Comparison of ENCODE assay signal across 22 cellular contexts in genomic region chr14:33934938-33935337, GRCh38. TPM values are rescaled to one million over a fixed set of nuclear protein-coding genes. Genes with fewer than 3 reads are reported as not detected.
DNase-seq lines count a peak whose midpoint lies in the region; ATAC-seq, FAIRE-seq and TF ChIP-seq lines count a peak whose summit lies in the region.
"Had no signal": no experiment of that assay in that cellular context is flagged by ENCODE, and none has a peak within 500 bp of the region (broad histone marks: within the 10 kb centered on the region; RNA-seq: fewer than 3 reads in every experiment).

No MANE protein-coding gene starts in this region.

- in situ Hi-C loops in GM12878 (cut with MboI): no loop called here

- no peak overlapping the region for H3K14ac ChIP-seq in H1 (ENCODE audit: insufficient read length)

- H3K79me2 ChIP-seq in GM12878 (ENCODE audit: control insufficient read depth, insufficient read depth, low read length): peaks cover 2% of the 10 kb centered on the region; the same call in 1 of the 2 replicates
- peaks cover 0 to 81% of the 10 kb centered on the region in 2 experiments; a peak in 3 of 4 replicates for H3K79me2 ChIP-seq in H1 (ENCODE audit: control insufficient read depth in 1 of 2, insufficient read depth in 2 of 2, low read length in 2 of 2)

- H3K18ac ChIP-seq in H1 (ENCODE audit: extremely low read depth, low read length): 0 out of 2 replicates have a peak overlapping the region, but pooled peaks have one; percentile 19

- H3K36me3 ChIP-seq in left ventricle myocardium inferior: peaks cover 8% of the 10 kb centered on the region
- H3K36me3 ChIP-seq in GM12878 (ENCODE audit: control insufficient read depth in 2 of 2, insufficient read depth in 2 of 2, low read length in 1 of 2): no peaks in the 10 kb centered on the region
- H3K36me3 ChIP-seq in H1 (ENCODE audit: control insufficient read depth in 2 of 4, insufficient read depth in 4 of 4, low read length in 3 of 4): peaks cover 0 to 5% (median 0%) of the 10 kb centered on the region in 4 experiments; a peak in 2 of 8 replicates
- H3K36me3 ChIP-seq: BLaER1 had no signal

- TF ChIP-seq CTCF in left ventricle myocardium inferior (IDR thresholded peaks at IDR 0.05; ENCODE audit: borderline replicate concordance) (no peak), GM12878 (IDR thresholded peaks at IDR 0.05 in 2 of 3, conservative IDR thresholded peaks at IDR 0.05 in 1 of 3; ENCODE audit: control insufficient read depth in 2 of 3, extremely low read depth in 1 of 3, insufficient read depth in 1 of 3, low read depth in 3 of 3, low read length in 3 of 3) (no peak), H1 (IDR thresholded peaks at IDR 0.05; ENCODE audit: control extremely low read depth in 1 of 3, insufficient read depth in 1 of 3, low read depth in 1 of 3, low read length in 3 of 3) (no peak)

- POLR2A ChIA-PET in GM12878 (lab: Charles Lee): interaction anchor here (1.0 to 3.5 kb wide), 3 partner anchors 10 to 78 kb away, joined by 3 to 13 read pairs (median 3); no protein-coding TSS in a partner anchor
- POLR2A ChIA-PET in H1 (lab: Charles Lee; ENCODE audit: partially characterized antibody): interaction anchor here (1.4 to 6.5 kb wide), 3 partner anchors 11 to 125 kb away, joined by 3 to 54 read pairs (median 5); partner anchors contain the start of gene EGLN3

- H3K27me3 ChIP-seq in left ventricle myocardium inferior (ENCODE audit: low read depth) (no peaks in the 10 kb centered on the region), GM12878 (replicated peaks in 1 of 2; ENCODE audit: control insufficient read depth in 2 of 2, insufficient read depth in 2 of 2, low read length in 1 of 2) (no peaks in the 10 kb centered on the region), H1 (replicated peaks in 1 of 4; ENCODE audit: control insufficient read depth in 3 of 4, extremely low read depth in 1 of 4, insufficient read depth in 3 of 4, low read length in 3 of 4) (no peaks in the 10 kb centered on the region)
- H3K27me3 ChIP-seq: BLaER1 had no signal

- FAIRE-seq in GM12878 (lab: Jason Lieb, UNC) (no peak), H1 (lab: Jason Lieb, UNC) (no peak)
- FAIRE-seq: A204.1, G401.6, GM19239, H54 had no signal

- no peak overlapping the region for H3K4me3 ChIP-seq in left ventricle myocardium inferior
- no peak overlapping the region for H3K4me3 ChIP-seq in GM12878
- H3K4me3 ChIP-seq in H1 (ENCODE audit: extremely low read depth in 1 of 4, insufficient read depth in 2 of 4, low read depth in 3 of 4, low read length in 4 of 4): no peak overlapping the region
- H3K4me3 ChIP-seq: BLaER1, GM23248, HAP-1 had no signal

- no peak overlapping the region for H2AFZ ChIP-seq in GM12878 (ENCODE audit: control insufficient read depth, low read depth, low read length)
- H2AFZ ChIP-seq in H1 (ENCODE audit: low read length): no peak overlapping the region
- H2AFZ ChIP-seq: GM23248 had no signal

- peak overlapping the region; percentile 95; the same call in 1 of the 2 replicates for H2BK15ac ChIP-seq in H1 (ENCODE audit: low read length)

- no peak overlapping the region for H3K56ac ChIP-seq in H1 (replicated peaks; ENCODE audit: insufficient read length, low read depth, low read length)

- H3K23me2 ChIP-seq in H1 (ENCODE audit: low read depth, low read length): no peaks in the 10 kb centered on the region

- SMC1A ChIA-PET in GM12878 (lab: Charles Lee; ENCODE audit: uncharacterized antibody, unreplicated experiment): interaction anchor here (0.6 to 6.2 kb wide), 18 partner anchors 9 to 385 kb away, joined by 3 to 47 read pairs (median 3); no protein-coding TSS in a partner anchor

- no peak overlapping the region for H3K23ac ChIP-seq in H1 (ENCODE audit: insufficient read length)

- no peak overlapping the region for H2BK12ac ChIP-seq in H1 (ENCODE audit: low read depth, low read length)

- DNase-seq in left ventricle myocardium inferior: no peak
- no peak for DNase-seq in Right ventricle myocardium superior
- no peak for DNase-seq in GM12878 (ENCODE audit: low read depth, low spot score)
- no peak for DNase-seq in H1 (ENCODE audit: low read depth in 1 of 2, low spot score in 2 of 2)
- DNase-seq in NCI-H2171 (lab: John Stamatoyannopoulos, UW): no peak
- no peak for DNase-seq in NCI-H1417 treated with DMSO at 0.1 percent for 48 hours (lab: John Stamatoyannopoulos, UW)
- DNase-seq in NCI-H1048 (lab: John Stamatoyannopoulos, UW): no peak
- DNase-seq: Caco-2; CD4-positive, CD25-positive, alpha-beta regulatory T cell; CD8-positive, alpha-beta T cell; DMS153; DND-41; GM23248; HFFc6 had no signal

- H4K91ac ChIP-seq in H1 (replicated peaks; ENCODE audit: insufficient read length, low read length): no peak overlapping the region

- H3K27ac ChIP-seq in left ventricle myocardium inferior (replicated peaks) (peak overlapping the region; percentile 65), GM12878 (ENCODE audit: control insufficient read depth, insufficient read depth) (no peak overlapping the region), H1 (ENCODE audit: low read depth, low read length) (no peak overlapping the region)
- H3K27ac ChIP-seq: 22Rv1, BLaER1, C4-2B, GM23248 had no signal

- TF ChIP-seq POLR2A in GM12878 (IDR thresholded peaks at IDR 0.05; ENCODE audit: low read depth, low read length): no peak
- no peak for TF ChIP-seq POLR2A in H1 (IDR thresholded peaks at IDR 0.05; ENCODE audit: control extremely low read depth in 1 of 2, low read depth in 2 of 2, low read length in 2 of 2)

- H3K4me1 ChIP-seq in left ventricle myocardium inferior: peaks cover 89% of the 10 kb centered on the region
- H3K4me1 ChIP-seq in GM12878 (ENCODE audit: control insufficient read depth, insufficient read depth, low read length): no peaks in the 10 kb centered on the region
- H3K4me1 ChIP-seq in H1 (replicated peaks in 1 of 4; ENCODE audit: control insufficient read depth in 3 of 4, insufficient read depth in 4 of 4, low read length in 3 of 4): peaks cover 25 to 54% (median 36%) of the 10 kb centered on the region in 4 experiments
- H3K4me1 ChIP-seq: BLaER1 had no signal

- H3K79me1 ChIP-seq in H1 (ENCODE audit: low read depth, low read length): peaks cover 5% of the 10 kb centered on the region; the same call in 1 of the 2 replicates

- no peak overlapping the region for H3K9ac ChIP-seq in GM12878 (ENCODE audit: control insufficient read depth, insufficient read depth, low read length)
- H3K9ac ChIP-seq in H1 (replicated peaks in 1 of 4; ENCODE audit: extremely low read depth in 1 of 4, low read depth in 3 of 4, low read length in 3 of 4): no peak overlapping the region
- H3K9ac ChIP-seq: BLaER1, GM23248 had no signal

- no peak overlapping the region for H4K8ac ChIP-seq in H1 (ENCODE audit: extremely low read depth, insufficient read depth, low read length)

- H2AK5ac ChIP-seq in H1 (ENCODE audit: low read depth, low read length): no peak overlapping the region

- H3K4ac ChIP-seq in H1 (replicated peaks; ENCODE audit: insufficient read length, low read depth, low read length): no peak overlapping the region

- no peak overlapping the region for H2BK5ac ChIP-seq in H1 (ENCODE audit: low read depth, low read length)

- TF ChIP-seq RAD21 in GM12878 (IDR thresholded peaks at IDR 0.05; ENCODE audit: insufficient read depth, low read depth, low read length): no peak
- no peak for TF ChIP-seq RAD21 in H1 (IDR thresholded peaks at IDR 0.05 in 1 of 2, conservative IDR thresholded peaks at IDR 0.05 in 1 of 2; ENCODE audit: low read depth in 2 of 2, low read length in 2 of 2)

- H4K20me1 ChIP-seq in GM12878 (ENCODE audit: control insufficient read depth, insufficient read depth): no peaks in the 10 kb centered on the region
- peaks cover 0 to 5% of the 10 kb centered on the region in 2 experiments for H4K20me1 ChIP-seq in H1 (replicated peaks in 1 of 2; ENCODE audit: control insufficient read depth in 1 of 2, insufficient read depth in 2 of 2, low read length in 2 of 2)
- H4K20me1 ChIP-seq: BLaER1 had no signal

- CTCF ChIA-PET in GM12878 (lab: Yijun Ruan, JAX): interaction anchor here (0.7 to 6.5 kb wide), 8 partner anchors 9 to 164 kb away, joined by 3 to 45 read pairs (median 5); no protein-coding TSS in a partner anchor
- CTCF ChIA-PET in H1 (lab: Charles Lee; ENCODE audit: partially characterized antibody): interaction anchor here (0.8 to 2.0 kb wide), 7 partner anchors 13 to 397 kb away, joined by 3 to 12 read pairs (median 3); no protein-coding TSS in a partner anchor

- H4K5ac ChIP-seq in H1 (ENCODE audit: insufficient read length, low read depth, low read length): peak overlapping the region; percentile 25

- TF ChIP-seq EP300 in GM12878 (IDR thresholded peaks at IDR 0.05; ENCODE audit: borderline replicate concordance in 1 of 2, control insufficient read depth in 1 of 2, low read depth in 2 of 2, low read length in 2 of 2) (no peak), H1 (IDR thresholded peaks at IDR 0.05; ENCODE audit: borderline replicate concordance in 1 of 2, low read depth in 2 of 2, low read length in 2 of 2) (no peak)

- 31% methylated on average over 5 of the region's 5 CpGs for WGBS in GM12878 (ENCODE audit: insufficient coverage, insufficient replicate concordance, low lambda C conversion rate, missing lambda C conversion rate)
- whole genome bisulfite sequencing in H1 (ENCODE audit: extremely low coverage in 1 of 2, insufficient coverage in 1 of 2, insufficient read length in 1 of 2, insufficient replicate concordance in 2 of 2, low coverage in 1 of 2, low lambda C conversion rate in 2 of 2, missing lambda C conversion rate in 1 of 2), 2 experiments: 93% methylated on average over 5 of the region's 5 CpGs; no CpG with 5 or more reads in 1 of the 2 experiments

- BruUV-seq in GM12878 (replicated peaks; lab: Mats Ljungman, UMichigan): no TSS peak

- H2BK120ac ChIP-seq in H1 (replicated peaks; ENCODE audit: low read depth, low read length): no peak overlapping the region

- H3K9me3 ChIP-seq in left ventricle myocardium inferior (replicated peaks): no peaks in the 10 kb centered on the region
- peaks cover 1% of the 10 kb centered on the region; the same call in 1 of the 3 replicates for H3K9me3 ChIP-seq in GM12878 (replicated peaks; ENCODE audit: control insufficient read depth, insufficient read depth, low read length)
- no peaks in the 10 kb centered on the region for H3K9me3 ChIP-seq in H1 (ENCODE audit: insufficient read depth in 2 of 2, low read depth in 1 of 2, low read length in 1 of 2)
- H3K9me3 ChIP-seq: BLaER1, Caco-2, HAP-1 had no signal

- RAD21 ChIA-PET in GM12878 (lab: Charles Lee; ENCODE audit: unreplicated experiment): interaction anchor here (0.7 to 3.7 kb wide), 11 partner anchors 8 to 162 kb away, joined by 3 to 17 read pairs (median 4); no protein-coding TSS in a partner anchor

- no peak for ATAC-seq in Right ventricle myocardium superior (ENCODE audit: poor library complexity)
- ATAC-seq in GM12878: no peak
- ATAC-seq: CD8-positive, alpha-beta T cell had no signal

- 0 out of 2 replicates have a peak overlapping the region, but pooled peaks have one; percentile 17 for H2BK20ac ChIP-seq in H1 (ENCODE audit: low read length)

- H3K4me2 ChIP-seq in GM12878 (ENCODE audit: control insufficient read depth, insufficient read depth) (no peak overlapping the region), H1 (ENCODE audit: insufficient read depth in 1 of 2, low read depth in 2 of 2, low read length in 2 of 2) (no peak overlapping the region)
- H3K4me2 ChIP-seq: BLaER1 had no signal

- intact Hi-C loops in left ventricle myocardium inferior (cut with micrococcal nuclease) (no loop called here), Right ventricle myocardium superior (cut with DNase I) (no loop called here), GM12878 (cut with micrococcal nuclease; ENCODE audit: unreplicated experiment) (no loop called here)

RNA-seq across cellular contexts. Expression of gene EGLN3, which starts 15.9 kb away (rescaled TPM):
- total RNA-seq in left ventricle myocardium inferior (153 TPM), Right ventricle myocardium superior (111 TPM), GM12878 (2014; rRNA removed) (2.1 and 2.7 TPM in 2 replicates), GM12878 (2014; rRNA removed; fragmentation: Illumina TruSeq; extraction: Trizol) (1.6 and 2.4 TPM in 2 replicates), GM12878 (2021) (1.7 and 3.0 TPM in 2 replicates)
- 20.3 and 22.4 TPM in 2 replicates for total RNA-seq in GM12878 (2013; cell fraction: nucleolus; rRNA removed)
- 28.3 TPM for polyA plus RNA-seq in GM12878 (2011; ENCODE audit: low read depth)
- polyA plus RNA-seq in GM12878 (2011; rRNA removed) (8.1 and 10.7 TPM in 2 replicates), GM12878 (2014; fragmentation: Illumina TruSeq; extraction: Trizol) (1.8 and 2.5 TPM in 2 replicates), GM12878 (2014; fragmentation: Nextera tagmentation; extraction: Ambion mirVana) (1 to 10 TPM; 1.4 to 2.1 TPM), GM12878 (2014; rRNA removed) (0.71 and 2.0 TPM in 2 replicates), GM12878 (2016; fragmentation: Nextera tagmentation; extraction: Ambion mirVana) (under 1 TPM; 0.42 to 0.84 TPM), H1 (2011; rRNA removed) (8.8 and 10.6 TPM in 2 replicates)
- 3.8 and 5.6 TPM in 2 replicates for polyA plus RNA-seq in GM12878 (2011; cell fraction: cytosol; rRNA removed)
- 5.5 and 9.4 TPM in 2 replicates for polyA plus RNA-seq in GM12878 (2011; cell fraction: nucleus; rRNA removed)
- 9.3 and 15.9 TPM in 2 replicates for polyA plus RNA-seq in GM12878 (2012)
- polyA minus RNA-seq in GM12878 (2011; rRNA and poly(A)+ RNA removed): 6.3 and 8.6 TPM in 2 replicates
- 2.7 and 3.3 TPM in 2 replicates for polyA minus RNA-seq in GM12878 (2011; cell fraction: cytosol; rRNA and poly(A)+ RNA removed)
- polyA minus RNA-seq in GM12878 (2011; cell fraction: nucleus; rRNA and poly(A)+ RNA removed): 4.4 and 7.5 TPM in 2 replicates
- total RNA-seq in H1 (2021; fragmentation: NEBNext Ultra II Directional; extraction: Animal tissue kit (Norgen Biotek cat#: 25700)): 24.4 and 27.3 TPM in 2 replicates
- 13.0 TPM for polyA plus RNA-seq in H1 (2011; cell fraction: cytosol; rRNA removed)
- polyA plus RNA-seq in H1 (2011; cell fraction: nucleus; rRNA removed): 11.4 TPM
- polyA plus RNA-seq in H1 (2012, experiment 1 of 2): 20.1 to 25.6 TPM (median 23.9 TPM) in 4 replicates
- polyA plus RNA-seq in H1 (2012, experiment 2 of 2): 19.0 TPM
- polyA plus RNA-seq in H1 (2013, experiment 1 of 2): 12.5 TPM
- 14.1 TPM for polyA plus RNA-seq in H1 (2013, experiment 2 of 2)
- 28.2 and 29.5 TPM in 2 replicates for polyA minus RNA-seq in H1 (2011; rRNA and poly(A)+ RNA removed)
- polyA minus RNA-seq in H1 (2011; cell fraction: cytosol; rRNA and poly(A)+ RNA removed): 16.9 TPM
- polyA minus RNA-seq in H1 (2011; cell fraction: nucleus; rRNA and poly(A)+ RNA removed): 37.3 TPM
